22 cellular contexts compared by ENCODE assay signal in genomic region chr15:61053401-61053800, GRCh38.
A peak's percentile ranks its signal among the peaks of the same experiment; 100 is the strongest.
DNase-seq lines count a peak whose midpoint lies in the region; ATAC-seq, FAIRE-seq and TF ChIP-seq lines count a peak whose summit lies in the region.
"Had no signal": no experiment of that assay in that cellular context is flagged by ENCODE, and none has a peak within 500 bp of the region (broad histone marks: within the 10 kb centered on the region; RNA-seq: fewer than 3 reads in every experiment).

No MANE protein-coding gene starts in this region.

- H3K4me3 Mint-ChIP-seq in WTC11 = no peak overlapping the region
- H3K4me3 Mint-ChIP-seq: CD14-positive monocyte; CD4-positive, alpha-beta memory T cell; HFFc6; IgD-negative memory B cell had no signal

- no peaks in the 10 kb centered on the region for H3K9me3 Mint-ChIP-seq in WTC11
- H3K9me3 Mint-ChIP-seq: CD14-positive monocyte; CD4-positive, alpha-beta memory T cell; HFFc6 had no signal

- peaks cover 49% of the 10 kb centered on the region for H3K4me1 Mint-ChIP-seq in WTC11
- H3K4me1 Mint-ChIP-seq: CD14-positive monocyte had no signal

- POLR2A ChIA-PET in HepG2 (lab: Yijun Ruan, JAX) = no interaction called here
- POLR2A ChIA-PET in WTC11 (lab: Charles Lee) = interaction anchor here (0.7 kb wide), 1 partner anchor 1250 kb away, joined by 3 read pairs; no protein-coding TSS in a partner anchor

- 19% methylated on average over 6 of the region's 6 CpGs for WGBS in HepG2 (ENCODE audit: low lambda C conversion rate)
- 100% methylated on average over 4 of the region's 6 CpGs for WGBS in right lobe of liver (ENCODE audit: insufficient coverage, low coverage, low lambda C conversion rate, missing lambda C conversion rate)
- 98 to 100% methylated on average over 6 of the region's 6 CpGs for WGBS in GM23248 (ENCODE audit: low coverage in 1 of 2, low lambda C conversion rate in 2 of 2, missing lambda C conversion rate in 2 of 2), 2 experiments

- TF ChIP-seq POLR2A in HepG2 (IDR thresholded peaks at IDR 0.05; ENCODE audit: insufficient read depth in 1 of 2, low read depth in 2 of 2, low read length in 2 of 2) (no peak), right lobe of liver (IDR thresholded peaks at IDR 0.05) (no peak)

- TF ChIP-seq EP300 in HepG2 (IDR thresholded peaks at IDR 0.05; ENCODE audit: low read depth in 2 of 2, low read length in 2 of 2) (no peak), HepG2 (CRISPR knock-in tag; IDR thresholded peaks at IDR 0.05; ENCODE audit: borderline replicate concordance) (no peak)

- H3K9me2 ChIP-seq in GM23248 (ENCODE audit: insufficient read depth) = no peaks in the 10 kb centered on the region

- H3K27me3 Mint-ChIP-seq in WTC11 (ENCODE audit: low read depth) = no peaks in the 10 kb centered on the region

- H4K20me1 ChIP-seq in HepG2 (ENCODE audit: insufficient read depth, low read length) (no peaks in the 10 kb centered on the region), GM23248 (ENCODE audit: insufficient read depth) (no peaks in the 10 kb centered on the region)
- H4K20me1 ChIP-seq: BLaER1 had no signal

- H3K36me3 ChIP-seq in HepG2 (replicated peaks in 1 of 2; ENCODE audit: control insufficient read depth in 1 of 2, insufficient read depth in 2 of 2, low read length in 2 of 2) (no peaks in the 10 kb centered on the region), right lobe of liver (no peaks in the 10 kb centered on the region), iPS-20b (ENCODE audit: insufficient read depth, low read depth, low read length) (no peaks in the 10 kb centered on the region), GM23248 (ENCODE audit: low read depth) (no peaks in the 10 kb centered on the region)
- H3K36me3 ChIP-seq: BLaER1 had no signal

- no peak for ATAC-seq in HepG2
- no peak for ATAC-seq in right lobe of liver
- no peak for ATAC-seq in WTC11
- ATAC-seq in GM21576 (IDR thresholded peaks at IDR 0.05; ENCODE audit: unreplicated experiment) = no peak
- ATAC-seq in GM19395 (IDR thresholded peaks at IDR 0.05; ENCODE audit: unreplicated experiment) = no peak
- no peak for ATAC-seq in HG03196 (IDR thresholded peaks at IDR 0.05; ENCODE audit: unreplicated experiment)
- ATAC-seq: HCT116 had no signal

- no peak for FAIRE-seq in HepG2 (lab: Jason Lieb, UNC)
- FAIRE-seq: GM12892, GM18507, H54 had no signal

- no peak for TF ChIP-seq RAD21 in HepG2 (CRISPR knock-in tag; IDR thresholded peaks at IDR 0.05)

- in situ Hi-C loops in HepG2 (cut with HindIII; ENCODE audit: extremely low pct_ligation_motif_present, low pct_unique_long_range_greater_than_20kb) (no loop called here), GM23248 (cut with MboI) (loop anchor here (10.0 to 25.0 kb wide), 2 partner anchors 469 to 784 kb away; no protein-coding TSS in a partner anchor)

- H3K4me3 ChIP-seq in HepG2 (replicated peaks in 1 of 3; ENCODE audit: insufficient read depth in 1 of 3, low read depth in 2 of 3, low read length in 3 of 3) (no peak overlapping the region), right lobe of liver (no peak overlapping the region), iPS-20b (ENCODE audit: low read length) (peak overlapping the region; percentile 14; the same call in 1 of the 2 replicates), GM23248 (no peak overlapping the region)
- H3K4me3 ChIP-seq: BLaER1 had no signal

- no peak overlapping the region for H2AFZ ChIP-seq in HepG2 (ENCODE audit: low read length)
- no peak overlapping the region for H2AFZ ChIP-seq in GM23248

- H3K79me2 ChIP-seq in HepG2 (ENCODE audit: insufficient read depth, low read length) (no peaks in the 10 kb centered on the region), GM23248 (ENCODE audit: insufficient read depth) (no peaks in the 10 kb centered on the region)

- no peak overlapping the region for H3K27ac Mint-ChIP-seq in WTC11
- H3K27ac Mint-ChIP-seq: CD14-positive monocyte; CD4-positive, alpha-beta memory T cell; HFFc6; IgD-negative memory B cell had no signal

- H3K4me2 ChIP-seq in HepG2 (ENCODE audit: low read depth, low read length) = no peak overlapping the region
- no peak overlapping the region for H3K4me2 ChIP-seq in GM23248 (ENCODE audit: unreplicated experiment)
- H3K4me2 ChIP-seq: BLaER1 had no signal

- H3K27ac ChIP-seq in HepG2 (ENCODE audit: extremely low read length, insufficient read depth, low read length) (no peak overlapping the region), right lobe of liver (no peak overlapping the region), iPS-20b (ENCODE audit: low read length) (no peak overlapping the region), GM23248 (no peak overlapping the region)
- H3K27ac ChIP-seq: BLaER1 had no signal

- H3K9ac ChIP-seq in HepG2 (ENCODE audit: insufficient read depth, low read depth, low read length) (no peak overlapping the region), iPS-20b (ENCODE audit: low read depth, low read length) (peak overlapping the region; percentile 49; the same call in 1 of the 2 replicates), GM23248 (no peak overlapping the region)
- H3K9ac ChIP-seq: BLaER1 had no signal

- no TSS peak for BruUV-seq in HepG2 (replicated peaks; lab: Mats Ljungman, UMichigan)

- H3K9me3 ChIP-seq in HepG2 (ENCODE audit: low read length) (no peaks in the 10 kb centered on the region), right lobe of liver (no peaks in the 10 kb centered on the region), iPS-20b (ENCODE audit: insufficient read depth, low read depth, low read length) (no peaks in the 10 kb centered on the region), GM23248 (ENCODE audit: low read depth) (no peaks in the 10 kb centered on the region)
- H3K9me3 ChIP-seq: BLaER1 had no signal

- H3K27me3 ChIP-seq in HepG2 (ENCODE audit: control insufficient read depth in 1 of 2, insufficient read depth in 2 of 2, low read length in 2 of 2) (peaks cover 0 to 5% of the 10 kb centered on the region in 2 experiments; a peak in 2 of 5 replicates), right lobe of liver (no peaks in the 10 kb centered on the region), iPS-20b (ENCODE audit: insufficient read depth, low read length) (no peaks in the 10 kb centered on the region), GM23248 (replicated peaks; ENCODE audit: insufficient read depth) (no peaks in the 10 kb centered on the region)
- H3K27me3 ChIP-seq: BLaER1 had no signal

- intact Hi-C loops in HepG2 (cut with micrococcal nuclease; ENCODE audit: unreplicated experiment) (loop anchor here (5.0 kb wide), 1 partner anchor 466 kb away; no protein-coding TSS in a partner anchor), right lobe of liver (cut with DNase I) (no loop called here)

- peaks cover 13% of the 10 kb centered on the region for H3F3A ChIP-seq in GM23248 (ENCODE audit: insufficient read depth)

- H3K36me3 Mint-ChIP-seq in WTC11 = no peaks in the 10 kb centered on the region
- H3K36me3 Mint-ChIP-seq: CD14-positive monocyte; CD4-positive, alpha-beta memory T cell; IgD-negative memory B cell had no signal

- CTCF ChIA-PET in HepG2 (lab: Yijun Ruan, JAX; ENCODE audit: low intra/inter-chr PET ratio, low total read pairs) (no interaction called here), WTC11 (lab: Charles Lee) (interaction anchor here (1.9 kb wide), 1 partner anchor 11 kb away, joined by 5 read pairs; no protein-coding TSS in a partner anchor)

- DNase-seq in HepG2 (ENCODE audit: low spot score) = no peak
- no peak for DNase-seq in right lobe of liver
- DNase-seq in WTC11 (ENCODE audit: low spot score) = no peak
- DNase-seq in GM23248 = no peak
- DNase-seq: 8988T; CD4-positive, alpha-beta memory T cell; DMS153; DMS79; GDM1; HFFc6; KBM-7 had no signal

- peaks cover 21% of the 10 kb centered on the region for H3K4me1 ChIP-seq in HepG2 (ENCODE audit: insufficient read depth, low read length)
- H3K4me1 ChIP-seq in right lobe of liver = no peaks in the 10 kb centered on the region
- peaks cover 18% of the 10 kb centered on the region; the same call in 1 of the 2 replicates for H3K4me1 ChIP-seq in iPS-20b (ENCODE audit: insufficient read depth, low read length)
- peaks cover 19% of the 10 kb centered on the region for H3K4me1 ChIP-seq in GM23248 (ENCODE audit: insufficient read depth)
- H3K4me1 ChIP-seq: BLaER1 had no signal

- TF ChIP-seq CTCF in HepG2 (CRISPR knock-in tag; IDR thresholded peaks at IDR 0.05) (no peak), right lobe of liver (IDR thresholded peaks at IDR 0.05) (no peak), WTC11 (IDR thresholded peaks at IDR 0.05) (no peak)

TF ChIP-seq in WTC11, 78 proteins besides CTCF, POLR2A, EP300 and RAD21 (continues in another document):
- TF ChIP-seq ARID4B (CRISPR knock-in tag; IDR thresholded peaks at IDR 0.05; ENCODE audit: borderline replicate concordance) = no peak
- no peak for TF ChIP-seq TEAD4 (CRISPR knock-in tag; IDR thresholded peaks at IDR 0.05)

Comparison
In these comparisons a context has a peak if more than half of its experiments do, and no peak if none do; other contexts are left out.
1. Of the 50 proteins assayed by ChIP-seq in both HepG2 and WTC11: peak only in HepG2: none; only in WTC11: none; in both: PRDM15; in neither: 49.